34 cellular contexts compared by ENCODE assay signal in genomic region chr3:109392293-109392692, GRCh38. TPM values are rescaled to one million over a fixed set of nuclear protein-coding genes. Genes with fewer than 3 reads are reported as not detected.
"Had no signal": no experiment of that assay in that cellular context is flagged by ENCODE, and none has a peak within 500 bp of the region (broad histone marks: within the 10 kb centered on the region; RNA-seq: fewer than 3 reads in every experiment).

No MANE protein-coding gene starts in this region.

- H3K27ac Mint-ChIP-seq: activated CD8-positive, alpha-beta T cell treated with anti-CD3 and anti-CD28 coated beads for 36 hours; activated naive CD8-positive, alpha-beta T cell; activated T-helper 17 cell treated with anti-CD3 and anti-CD28 coated beads, Interleukin-2, amount 50 U/mL, for 72 hours; brain had no signal

- H3K9me3 ChIP-seq: breast epithelium, colonic mucosa, gastroesophageal sphincter had no signal

- H3K36me3 Mint-ChIP-seq: activated naive CD8-positive, alpha-beta T cell; brain had no signal

- H3K27me3 Mint-ChIP-seq: activated naive CD8-positive, alpha-beta T cell; brain had no signal

- H3K27me3 ChIP-seq: breast epithelium, cardiac muscle cell, colonic mucosa, esophagus squamous epithelium, gastroesophageal sphincter, heart right ventricle had no signal

- H3K9me3 Mint-ChIP-seq: activated CD8-positive, alpha-beta T cell treated with anti-CD3 and anti-CD28 coated beads for 36 hours; activated T-cell treated with anti-CD3 and anti-CD28 coated beads, Interleukin-2, amount 50 U/mL, for 4 hours; activated T-helper 17 cell treated with anti-CD3 and anti-CD28 coated beads, Interleukin-2, amount 50 U/mL, for 72 hours; brain had no signal

- DNase-seq: activated CD4-positive, alpha-beta T cell treated with anti-CD3 and anti-CD28 coated beads for 1 hour; activated CD4-positive, alpha-beta T cell treated with anti-CD3 and anti-CD28 coated beads for 4 hours; activated CD4-positive, alpha-beta T cell treated with anti-CD3 and anti-CD28 coated beads, Interleukin-2, amount 50 U/mL, for 1 hour; activated CD4-positive, alpha-beta T cell treated with anti-CD3 and anti-CD28 coated beads, Interleukin-2, amount 50 U/mL, for 48 hours; activated CD8-positive, alpha-beta memory T cell treated with anti-CD3 and anti-CD28 coated beads for 24 hours; activated CD8-positive, alpha-beta T cell treated with anti-CD3 and anti-CD28 coated beads for 36 hours; activated effector memory CD4-positive, alpha-beta T cell treated with Interleukin-2 at 50 U/mL for 16 hours; activated gamma-delta T cell treated with Interleukin-2 at 50 U/mL for 16 hours; activated naive CD4-positive, alpha-beta T cell treated with anti-CD3 and anti-CD28 coated beads, Interleukin-2, amount 50 U/mL, for 16 hours; activated naive CD4-positive, alpha-beta T cell treated with Interleukin-2 at 50 U/mL for 16 hours; activated T-cell treated with anti-CD3 and anti-CD28 coated beads, Interleukin-2, amount 50 U/mL, for 4 hours; amniotic stem cell; anterior cingulate cortex; central memory CD4-positive, alpha-beta T cell; cerebellar nuclear complex; colonic mucosa; effector CD8-positive, alpha-beta T cell; esophagus squamous epithelium; foreskin melanocyte; heart right ventricle; T-helper 2 cell had no signal

- H3K4me1 Mint-ChIP-seq: activated T-helper 17 cell treated with anti-CD3 and anti-CD28 coated beads, Interleukin-2, amount 50 U/mL, for 72 hours had no signal

- H3K4me3 Mint-ChIP-seq: activated CD8-positive, alpha-beta T cell treated with anti-CD3 and anti-CD28 coated beads for 36 hours; activated naive CD8-positive, alpha-beta T cell; activated T-cell treated with anti-CD3 and anti-CD28 coated beads, Interleukin-2, amount 50 U/mL, for 4 hours; activated T-helper 17 cell treated with anti-CD3 and anti-CD28 coated beads, Interleukin-2, amount 50 U/mL, for 72 hours; brain had no signal

- H3K4me1 ChIP-seq: breast epithelium, colonic mucosa, esophagus squamous epithelium, gastroesophageal sphincter, heart right ventricle had no signal

- ATAC-seq: activated CD8-positive, alpha-beta T cell treated with anti-CD3 and anti-CD28 coated beads for 36 hours; activated T-cell treated with anti-CD3 and anti-CD28 coated beads, Interleukin-2, amount 50 U/mL, for 4 hours; activated T-helper 17 cell treated with anti-CD3 and anti-CD28 coated beads, Interleukin-2, amount 50 U/mL, for 72 hours; gastroesophageal sphincter; heart right ventricle had no signal

- H3K27ac ChIP-seq: breast epithelium, cardiac muscle cell, colonic mucosa, epithelial cell of prostate, esophagus squamous epithelium, gastroesophageal sphincter, heart right ventricle had no signal

RNA-seq across cellular contexts. Expression of gene DPPA4, which starts 54.9 kb away (rescaled TPM):
- total RNA-seq: activated T-helper 17 cell treated with anti-CD3 and anti-CD28 coated beads, Interleukin-2, amount 50 U/mL, for 72 hours; breast epithelium; dermis microvascular lymphatic vessel endothelial cell; endothelial cell of umbilical vein; esophagus squamous epithelium; fibroblast of lung; fibroblast of villous mesenchyme; gastroesophageal sphincter; glomerular endothelial cell; heart right ventricle; T-helper 1 cell treated with Interleukin-12 subunit alpha and Interleukin-12 subunit beta and Interleukin-4 antibody, amounts not matched to agents 30 ng/mL and 1 ng/mL, for 36 hours had no signal
